In the genomic region with DNA sequence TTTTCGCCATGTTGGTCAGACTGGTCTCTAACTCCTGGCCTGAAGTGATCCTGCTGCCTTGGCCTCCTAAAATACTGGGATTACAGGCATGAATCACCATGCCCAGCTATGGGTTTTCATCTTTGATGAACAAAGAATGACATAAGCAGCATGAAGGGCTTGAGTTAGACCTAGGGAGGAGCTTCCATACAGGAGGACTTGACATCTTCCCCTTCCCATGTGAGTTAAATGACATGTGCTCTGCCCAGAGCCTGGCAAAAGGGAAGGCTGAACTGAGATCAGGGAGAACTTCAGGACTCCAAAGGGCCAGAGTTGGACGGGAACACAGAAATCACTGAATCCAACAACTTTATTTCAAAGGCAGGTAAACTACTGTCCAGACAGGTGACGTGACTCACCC, we compare ENCODE assay signal across 1 cellular context.
TF ChIP-seq lines count a peak whose summit lies in the region.

No MANE protein-coding gene starts in this region.

TF ChIP-seq in WTC11, 78 proteins besides CTCF, POLR2A, EP300 and RAD21:
- TF ChIP-seq ZNF317 (CRISPR knock-in tag; IDR thresholded peaks at IDR 0.05; ENCODE audit: borderline replicate concordance, low read depth) (no peak), GRHL2 (CRISPR knock-in tag; IDR thresholded peaks at IDR 0.05; ENCODE audit: insufficient replicate concordance, severe bottlenecking) (no peak), NFATC4 (CRISPR knock-in tag; IDR thresholded peaks at IDR 0.05) (no peak), ZNF232 (CRISPR knock-in tag; IDR thresholded peaks at IDR 0.05) (no peak)
- TF ChIP-seq, protein P1, sequence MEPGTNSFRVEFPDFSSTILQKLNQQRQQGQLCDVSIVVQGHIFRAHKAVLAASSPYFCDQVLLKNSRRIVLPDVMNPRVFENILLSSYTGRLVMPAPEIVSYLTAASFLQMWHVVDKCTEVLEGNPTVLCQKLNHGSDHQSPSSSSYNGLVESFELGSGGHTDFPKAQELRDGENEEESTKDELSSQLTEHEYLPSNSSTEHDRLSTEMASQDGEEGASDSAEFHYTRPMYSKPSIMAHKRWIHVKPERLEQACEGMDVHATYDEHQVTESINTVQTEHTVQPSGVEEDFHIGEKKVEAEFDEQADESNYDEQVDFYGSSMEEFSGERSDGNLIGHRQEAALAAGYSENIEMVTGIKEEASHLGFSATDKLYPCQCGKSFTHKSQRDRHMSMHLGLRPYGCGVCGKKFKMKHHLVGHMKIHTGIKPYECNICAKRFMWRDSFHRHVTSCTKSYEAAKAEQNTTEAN (CRISPR knock-in tag; IDR thresholded peaks at IDR 0.05), result no peak
